8 cellular contexts compared by ENCODE assay signal in the genomic region with DNA sequence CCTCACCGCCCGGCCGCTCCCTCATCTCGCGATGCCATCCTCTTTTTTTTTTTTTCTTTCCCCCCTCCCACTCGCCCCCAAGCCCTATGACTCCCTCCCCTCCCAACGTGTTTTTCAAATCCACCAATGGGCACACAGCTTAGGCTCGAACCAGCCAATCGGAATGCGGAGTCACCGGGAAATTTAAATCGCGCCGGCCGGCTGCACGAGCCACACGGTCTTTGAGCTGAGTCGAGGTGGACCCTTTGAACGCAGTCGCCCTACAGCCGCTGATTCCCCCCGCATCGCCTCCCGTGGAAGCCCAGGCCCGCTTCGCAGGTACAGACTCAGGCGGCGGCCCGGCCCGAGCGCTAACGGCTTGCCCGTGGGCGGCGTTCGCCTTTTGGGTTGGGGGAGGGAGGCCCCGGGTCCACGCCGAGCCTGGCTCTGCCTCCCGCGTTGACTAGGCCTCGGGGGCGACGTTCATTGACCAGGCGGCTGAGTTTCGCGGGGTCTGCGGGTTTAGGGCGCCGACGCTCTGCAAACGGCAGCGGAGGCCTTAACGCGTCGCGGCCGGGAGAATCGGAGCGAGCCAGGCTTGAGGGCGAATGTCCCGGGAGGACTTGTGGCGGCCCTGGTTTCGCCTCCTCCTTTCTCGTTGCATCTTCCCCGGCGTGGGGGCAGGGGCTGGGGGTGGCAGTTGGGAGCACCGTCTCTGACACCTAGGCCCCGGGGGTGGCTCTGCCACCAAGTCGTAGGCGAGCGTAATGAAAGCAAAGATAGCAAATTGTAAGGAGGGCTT.
DNase-seq lines count a peak whose midpoint lies in the region; ATAC-seq and TF ChIP-seq lines count a peak whose summit lies in the region.

A gene (plus strand): TSS at position 213 of the 781 bp plus-strand sequence. CDS start 1,398 bp downstream, outside the sequence.

- peak; percentile 97 for DNase-seq in AG09319 (ENCODE audit: extremely low read depth, low read depth)
- peak; percentile 92 for DNase-seq in NCI-H345 treated with DMSO at 0.1 percent for 48 hours (lab: John Stamatoyannopoulos, UW; ENCODE audit: unreplicated experiment)
- peak; percentile 77 to 95 (median 86) for DNase-seq in activated CD4-positive, CD25-positive, alpha-beta regulatory T cell (lab: John Stamatoyannopoulos, UW)
- DNase-seq in caudate nucleus (lab: John Stamatoyannopoulos, UW): peak in 59 of 61 donors; percentile 51 to 98 (median 94)
- DNase-seq in inferior parietal cortex (ENCODE audit: extremely low spot score): peak; percentile 96
- DNase-seq in smooth muscle cell of the brain vasculature (ENCODE audit: low read depth, low spot score): peak; percentile 92

- TF ChIP-seq CTCF in AG09319 (IDR thresholded peaks at IDR 0.05; ENCODE audit: low read depth, low read length): no peak

- H3K27ac ChIP-seq in caudate nucleus (ENCODE audit: low read depth, low read length): peak within 1 kb of the TSS; percentile 62

- ATAC-seq in GM19035 (IDR thresholded peaks at IDR 0.05; ENCODE audit: unreplicated experiment) (peak; percentile 92), HG03342 (IDR thresholded peaks at IDR 0.05; ENCODE audit: unreplicated experiment) (peak; percentile 87)

Comparison
In these comparisons a context has a peak if more than half of its experiments do, and no peak if none do; other contexts are left out.
1. Peak in every context shown above with its lines: DNase-seq, ATAC-seq and H3K27ac ChIP-seq.